In genomic region chr13:100203696-100204367, GRCh38 we compare ENCODE assay signal across 10 cellular contexts.
DNase-seq lines count a peak whose midpoint lies in the region; ATAC-seq and TF ChIP-seq lines count a peak whose summit lies in the region.
"Had no signal": no experiment of that assay in that cellular context is flagged by ENCODE, and none has a peak within 500 bp of the region (broad histone marks: within the 10 kb centered on the region; RNA-seq: fewer than 3 reads in every experiment).

No MANE protein-coding gene starts in this region.

- peak; percentile 86 for ATAC-seq in central memory CD8-positive, alpha-beta T cell (replicated peaks; ENCODE audit: extremely low read depth, poor library complexity, severe bottlenecking)
- ATAC-seq in Right ventricle myocardium superior (ENCODE audit: poor library complexity) (no peak), HG03108 (IDR thresholded peaks at IDR 0.05; ENCODE audit: unreplicated experiment) (no peak)

- no peak for TF ChIP-seq POLR2A in esophagus muscularis mucosa (IDR thresholded peaks at IDR 0.05; ENCODE audit: low read depth)

- H3K4me2 ChIP-seq in Loucy (ENCODE audit: low read depth, low read length, poor library complexity, severe bottlenecking), result peak overlapping the region; percentile 28

- intact Hi-C loops in Right ventricle myocardium superior (cut with DNase I) (no loop called here), esophagus muscularis mucosa (cut with DNase I) (no loop called here)

- H3K4me3 Mint-ChIP-seq in central memory CD8-positive, alpha-beta T cell, result peak overlapping the region; percentile 65

- DNase-seq in stimulated activated CD4-positive, alpha-beta T cell treated with anti-CD3 and anti-CD28 coated beads, Interleukin-15, amount 100 ng/mL, for 24 hours, result peak; percentile 11
- DNase-seq in stimulated activated CD4-positive, alpha-beta T cell treated with anti-CD3 and anti-CD28 coated beads, Interleukin-4, amount 100 ng/mL, for 1 hour, result no peak
- DNase-seq in central memory CD8-positive, alpha-beta T cell (ENCODE audit: low spot score in 2 of 2), result no peak
- DNase-seq in Right ventricle myocardium superior (no peak), esophagus muscularis mucosa (ENCODE audit: extremely low spot score) (no peak), NCI-H446 (lab: John Stamatoyannopoulos, UW) (no peak)
- DNase-seq: NCI-H526 treated with DMSO at 0.1 percent for 48 hours had no signal

- H3K79me2 ChIP-seq in Loucy (ENCODE audit: insufficient read depth, low read length), result no peaks in the 10 kb centered on the region

- no peak overlapping the region for H3K9ac ChIP-seq in Loucy (ENCODE audit: low read depth, low read length, poor library complexity, severe bottlenecking)

- H3F3A ChIP-seq in Loucy (ENCODE audit: low read depth), result no peaks in the 10 kb centered on the region

- H3K36me3 Mint-ChIP-seq in central memory CD8-positive, alpha-beta T cell (ENCODE audit: insufficient read depth), result peaks cover 3% of the 10 kb centered on the region

- no peak overlapping the region for H3K27ac Mint-ChIP-seq in central memory CD8-positive, alpha-beta T cell (ENCODE audit: low read depth)

- no peak for TF ChIP-seq EP300 in esophagus muscularis mucosa (IDR thresholded peaks at IDR 0.05)

- no peak overlapping the region for H3K27ac ChIP-seq in esophagus muscularis mucosa (replicated peaks in 1 of 4)
- H3K27ac ChIP-seq: suprapubic skin had no signal

- TF ChIP-seq CTCF in Loucy (conservative IDR thresholded peaks at IDR 0.05; ENCODE audit: low read length) (no peak), esophagus muscularis mucosa (IDR thresholded peaks at IDR 0.05) (no peak)

- H3K4me1 Mint-ChIP-seq in central memory CD8-positive, alpha-beta T cell, result peaks cover 7% of the 10 kb centered on the region

- WGBS in esophagus muscularis mucosa, result 65% methylated on average over 6 of the region's 6 CpGs

- H3K9me3 Mint-ChIP-seq in central memory CD8-positive, alpha-beta T cell, result no peaks in the 10 kb centered on the region

- H2AFZ ChIP-seq in Loucy (ENCODE audit: low read length), result no peak overlapping the region

- H3K4me1 ChIP-seq in Loucy (ENCODE audit: insufficient read depth, low read length, poor library complexity, severe bottlenecking) (peaks cover 4% of the 10 kb centered on the region), esophagus muscularis mucosa (no peaks in the 10 kb centered on the region)
- H3K4me1 ChIP-seq: suprapubic skin had no signal

- H3K9me2 ChIP-seq in Loucy (replicated peaks; ENCODE audit: low read depth, low read length), result no peaks in the 10 kb centered on the region

- H3K36me3 ChIP-seq in Loucy (ENCODE audit: insufficient read depth, low read length) (no peaks in the 10 kb centered on the region), esophagus muscularis mucosa (no peaks in the 10 kb centered on the region)
- H3K36me3 ChIP-seq: suprapubic skin had no signal

- H4K20me1 ChIP-seq in Loucy (ENCODE audit: insufficient read depth, low read length, poor library complexity, severe bottlenecking), result peaks cover 15% of the 10 kb centered on the region

- no peaks in the 10 kb centered on the region for H3K27me3 Mint-ChIP-seq in central memory CD8-positive, alpha-beta T cell

- H3K9me3 ChIP-seq in Loucy (ENCODE audit: insufficient read depth, low read depth, low read length) (no peaks in the 10 kb centered on the region), esophagus muscularis mucosa (no peaks in the 10 kb centered on the region)
- H3K9me3 ChIP-seq: suprapubic skin had no signal

- no peaks in the 10 kb centered on the region for H3K27me3 ChIP-seq in Loucy (ENCODE audit: insufficient read depth, low read length, poor library complexity, severe bottlenecking)
- H3K27me3 ChIP-seq in esophagus muscularis mucosa, result no peaks in the 10 kb centered on the region
- H3K27me3 ChIP-seq: suprapubic skin had no signal

- H3K4me3 ChIP-seq in Loucy (ENCODE audit: low read length, poor library complexity, severe bottlenecking) (no peak overlapping the region), esophagus muscularis mucosa (no peak overlapping the region)
- H3K4me3 ChIP-seq: suprapubic skin had no signal
